ENCODE assay signal across 9 cellular contexts in genomic region chr4:2402453-2402852, GRCh38. TPM values are rescaled to one million over a fixed set of nuclear protein-coding genes. Genes with fewer than 3 reads are reported as not detected.
DNase-seq lines count a peak whose midpoint lies in the region; ATAC-seq and TF ChIP-seq lines count a peak whose summit lies in the region.
"Had no signal": no experiment of that assay in that cellular context is flagged by ENCODE, and none has a peak within 500 bp of the region (broad histone marks: within the 10 kb centered on the region; RNA-seq: fewer than 3 reads in every experiment).

No MANE protein-coding gene starts in this region.

- no peak for TF ChIP-seq CTCF in CD4-positive, alpha-beta T cell (IDR thresholded peaks at IDR 0.05)
- no peak for TF ChIP-seq CTCF in RWPE1 (conservative IDR thresholded peaks at IDR 0.05; ENCODE audit: low read depth)

- H3K9ac ChIP-seq in endocrine pancreas (ENCODE audit: control insufficient read depth, insufficient read depth, low read length) (no peak overlapping the region), neuronal stem cell (ENCODE audit: low read depth, low read length, poor library complexity) (no peak overlapping the region)

- CTCF ChIA-PET in CD4-positive, alpha-beta T cell (lab: Charles Lee), result interaction anchor here (1.3 to 3.3 kb wide), 3 partner anchors 9 to 17 kb away, joined by 3 to 14 read pairs (median 6); partner anchors contain the start of gene CFAP99
- CTCF ChIA-PET in RWPE1 (lab: Yijun Ruan, JAX), result interaction anchor here (0.6 kb wide), 2 partner anchors 10 to 83 kb away, joined by 3 read pairs; no protein-coding TSS in a partner anchor

- H3K9me3 ChIP-seq in CD4-positive, alpha-beta T cell (ENCODE audit: control insufficient read depth, low read length), result no peaks in the 10 kb centered on the region
- no peaks in the 10 kb centered on the region for H3K9me3 ChIP-seq in endocrine pancreas (ENCODE audit: control insufficient read depth, low read length)
- peaks cover 0 to 2% of the 10 kb centered on the region in 2 donors for H3K9me3 ChIP-seq in neuronal stem cell (replicated peaks in 1 of 2; ENCODE audit: control insufficient read depth in 2 of 2, insufficient read depth in 1 of 2, low read depth in 1 of 2, low read length in 2 of 2)

- no peak overlapping the region for H2BK120ac ChIP-seq in neuronal stem cell (ENCODE audit: low read depth, low read length)

- peaks cover 44% of the 10 kb centered on the region for H3K4me1 Mint-ChIP-seq in CD4-positive, alpha-beta T cell (ENCODE audit: low read depth)

- H4K8ac ChIP-seq in neuronal stem cell (ENCODE audit: low read depth, low read length), result no peak overlapping the region

- H3K4me3 ChIP-seq in endocrine pancreas (ENCODE audit: control insufficient read depth, insufficient read depth, low read length), result peak overlapping the region; percentile 19
- peak overlapping the region; percentile 14 to 59 for H3K4me3 ChIP-seq in neuronal stem cell (ENCODE audit: low read length in 2 of 2)

- intact Hi-C loops in CD4-positive, alpha-beta T cell (cut with DNase I, micrococcal nuclease), result no loop called here

- no peak overlapping the region for H3K4me2 ChIP-seq in neuronal stem cell (ENCODE audit: insufficient read depth, low read length, poor library complexity, severe bottlenecking)

- POLR2A ChIA-PET in CD4-positive, alpha-beta T cell (lab: Charles Lee), result interaction anchor here (0.9 to 2.6 kb wide), 7 partner anchors 9 to 142 kb away, joined by 3 to 20 read pairs (median 3); partner anchors contain the start of genes CFAP99, MXD4 and ZFYVE28
- POLR2A ChIA-PET in RWPE1 (lab: Yijun Ruan, JAX; ENCODE audit: low non-redundant PET), result no interaction called here

- H2AFZ ChIP-seq in neuronal stem cell (ENCODE audit: low read length), result peak overlapping the region; percentile 86

- no peak overlapping the region for H3K14ac ChIP-seq in neuronal stem cell (ENCODE audit: low read length)

- H3K27me3 Mint-ChIP-seq in CD4-positive, alpha-beta T cell, result no peaks in the 10 kb centered on the region

- H3K36me3 ChIP-seq in endocrine pancreas (ENCODE audit: control insufficient read depth, insufficient read depth, low read length) (no peaks in the 10 kb centered on the region), neuronal stem cell (replicated peaks in 1 of 2; ENCODE audit: control insufficient read depth in 2 of 2, insufficient read depth in 2 of 2, low read length in 2 of 2) (no peaks in the 10 kb centered on the region)

- H3K9me3 Mint-ChIP-seq in CD4-positive, alpha-beta T cell, result no peaks in the 10 kb centered on the region

- H3K27ac ChIP-seq in CD4-positive, alpha-beta T cell (ENCODE audit: low read depth, low read length), result no peak overlapping the region
- peak overlapping the region; percentile 12; the same call in 1 of the 2 replicates for H3K27ac ChIP-seq in RWPE1
- no peak overlapping the region for H3K27ac ChIP-seq in neuronal stem cell (replicated peaks; ENCODE audit: low read length)

- no peaks in the 10 kb centered on the region for H3K79me1 ChIP-seq in neuronal stem cell (ENCODE audit: low read depth, low read length)

- no peak overlapping the region for H3K27ac Mint-ChIP-seq in CD4-positive, alpha-beta T cell

- peak in 2 of 10 experiments; percentile 13 to 20 for DNase-seq in CD4-positive, alpha-beta T cell
- DNase-seq in RWPE1 (ENCODE audit: low spot score) (no peak), neuronal stem cell (ENCODE audit: low spot score) (no peak), NCI-H510A treated with DMSO at 0.1 percent for 48 hours (lab: John Stamatoyannopoulos, UW) (no peak)
- no peak for DNase-seq in central memory CD4-positive, alpha-beta T cell
- DNase-seq: SW 1271 had no signal

- peak; percentile 58 for ATAC-seq in CD4-positive, alpha-beta T cell (ENCODE audit: poor library complexity)
- ATAC-seq in HG03460 (IDR thresholded peaks at IDR 0.05; ENCODE audit: unreplicated experiment) (no peak), GM19395 (IDR thresholded peaks at IDR 0.05; ENCODE audit: unreplicated experiment) (no peak)

- H2BK15ac ChIP-seq in neuronal stem cell (ENCODE audit: low read length), result no peak overlapping the region

- peak overlapping the region; percentile 78 for H3K4me3 Mint-ChIP-seq in CD4-positive, alpha-beta T cell

- H4K91ac ChIP-seq in neuronal stem cell (ENCODE audit: low read depth, low read length, poor library complexity), result no peak overlapping the region

- H2BK5ac ChIP-seq in neuronal stem cell (ENCODE audit: low read length), result no peak overlapping the region

- no peak overlapping the region for H2AK5ac ChIP-seq in neuronal stem cell (ENCODE audit: low read depth, low read length)

- H3K18ac ChIP-seq in neuronal stem cell (ENCODE audit: low read length), result no peak overlapping the region

- WGBS in neuronal stem cell (ENCODE audit: extremely low coverage in 2 of 2, insufficient read length in 2 of 2, insufficient replicate concordance in 1 of 2), 2 donors, result no CpG with 5 or more reads among the region's 12 CpGs

- no peaks in the 10 kb centered on the region for H3K36me3 Mint-ChIP-seq in CD4-positive, alpha-beta T cell (ENCODE audit: low read depth)

- H3K4me1 ChIP-seq in endocrine pancreas (ENCODE audit: control insufficient read depth, insufficient read depth, low read length), result no peaks in the 10 kb centered on the region
- peaks cover 16 to 18% of the 10 kb centered on the region in 2 donors for H3K4me1 ChIP-seq in neuronal stem cell (ENCODE audit: control insufficient read depth in 2 of 2, insufficient read depth in 1 of 2, low read depth in 1 of 2, low read length in 2 of 2)

- H3K27me3 ChIP-seq in CD4-positive, alpha-beta T cell (ENCODE audit: control insufficient read depth, insufficient read depth, low read length), result no peaks in the 10 kb centered on the region
- no peaks in the 10 kb centered on the region for H3K27me3 ChIP-seq in endocrine pancreas (ENCODE audit: control insufficient read depth, insufficient read depth, low read length)
- peaks cover 2 to 66% (median 14%) of the 10 kb centered on the region in 3 experiments for H3K27me3 ChIP-seq in neuronal stem cell (ENCODE audit: control insufficient read depth in 3 of 3, insufficient read depth in 3 of 3, low read depth in 1 of 3, low read length in 3 of 3)

- H3K4ac ChIP-seq in neuronal stem cell (ENCODE audit: low read length), result no peak overlapping the region

- H2BK12ac ChIP-seq in neuronal stem cell (ENCODE audit: low read length), result no peak overlapping the region

- H3K23ac ChIP-seq in neuronal stem cell (ENCODE audit: low read depth, low read length, poor library complexity), result no peak overlapping the region

RNA-seq across cellular contexts. Expression of gene ZFYVE28, which starts 16.0 kb away (rescaled TPM):
- 10 to 100 TPM; 26.2 to 28.0 TPM for total RNA-seq in CD4-positive, alpha-beta T cell
- polyA plus RNA-seq in neuronal stem cell (2013, experiment 1 of 2), result 0.15 TPM
- 0.12 TPM for polyA plus RNA-seq in neuronal stem cell (2013, experiment 2 of 2)

RNA-seq across cellular contexts. Expression of gene CFAP99, which starts 16.3 kb away (rescaled TPM):
- under 1 TPM in 1 of 2 experiments, not detected in 1; 0.17 TPM for total RNA-seq in CD4-positive, alpha-beta T cell
- polyA plus RNA-seq in neuronal stem cell (2013, experiment 1 of 2), result not detected
- polyA plus RNA-seq in neuronal stem cell (2013, experiment 2 of 2), result not detected
